In genomic region chr14:66070542-66071319, GRCh38 we compare ENCODE assay signal across 8 cellular contexts.
DNase-seq lines count a peak whose midpoint lies in the region; ATAC-seq and TF ChIP-seq lines count a peak whose summit lies in the region.

No MANE protein-coding gene starts in this region.

- no peaks in the 10 kb centered on the region for H3K9me3 Mint-ChIP-seq in naive thymus-derived CD4-positive, alpha-beta T cell

- no peaks in the 10 kb centered on the region for H3K36me3 Mint-ChIP-seq in naive thymus-derived CD4-positive, alpha-beta T cell

- CTCF ChIA-PET in naive thymus-derived CD4-positive, alpha-beta T cell (lab: Charles Lee) = interaction anchor here (0.6 to 7.8 kb wide), 17 partner anchors 10 to 908 kb away, joined by 3 to 81 read pairs (median 4); no protein-coding TSS in a partner anchor

- H3K27ac Mint-ChIP-seq in naive thymus-derived CD4-positive, alpha-beta T cell = peak overlapping the region in 1 of 9 donors; percentile 28

- POLR2A ChIA-PET in naive thymus-derived CD4-positive, alpha-beta T cell (lab: Charles Lee) = no interaction called here

- intact Hi-C loops in naive thymus-derived CD4-positive, alpha-beta T cell (cut with micrococcal nuclease) = loop anchor here (1.0 to 2.0 kb wide), 10 partner anchors 111 to 1084 kb away; partner anchors contain the start of gene FNTB (in 1 of the 2)

- no peak overlapping the region for H3K4me3 ChIP-seq in GM12875 (ENCODE audit: low read depth, low read length)
- H3K4me3 ChIP-seq in naive thymus-derived CD4-positive, alpha-beta T cell (ENCODE audit: low read length) = no peak overlapping the region

- peak; percentile 84 for TF ChIP-seq CTCF in GM12875 (IDR thresholded peaks at IDR 0.05; ENCODE audit: borderline replicate concordance, insufficient read depth, low read depth, low read length)

- DNase-seq in 8988T (peak; percentile 46), NCI-H1105 treated with DMSO at 0.1 percent for 48 hours (lab: John Stamatoyannopoulos, UW) (peak; percentile 35)
- DNase-seq in activated CD4-positive, alpha-beta T cell treated with anti-CD3 and anti-CD28 coated beads, Interleukin-2, amount 50 U/mL, for 24 hours (ENCODE audit: low read depth in 1 of 2, low spot score in 1 of 2) = peak; percentile 54 to 59
- peak; percentile 67 for DNase-seq in effector CD8-positive, alpha-beta T cell (lab: John Stamatoyannopoulos, UW)
- peak; percentile 41 to 76 (median 62) for DNase-seq in naive thymus-derived CD4-positive, alpha-beta T cell
- DNase-seq in stimulated activated naive CD8-positive, alpha-beta T cell treated with anti-CD3 and anti-CD28 coated beads, Interleukin-15, Interleukin-2, amounts not matched to agents 100 U/mL and 50 U/mL, for 24 hours = peak; percentile 81

- no peaks in the 10 kb centered on the region for H3K36me3 ChIP-seq in naive thymus-derived CD4-positive, alpha-beta T cell (ENCODE audit: control insufficient read depth in 2 of 3, insufficient read depth in 3 of 3, low read length in 3 of 3)

- peak; percentile 91 for ATAC-seq in naive thymus-derived CD4-positive, alpha-beta T cell
- peak; percentile 77 for ATAC-seq in stimulated activated naive CD8-positive, alpha-beta T cell treated with anti-CD3 and anti-CD28 coated beads, Interleukin-15, Interleukin-2, amounts not matched to agents 100 U/mL and 50 U/mL, for 24 hours
- ATAC-seq in GM18520 (IDR thresholded peaks at IDR 0.05; ENCODE audit: unreplicated experiment) = no peak

- H3K9me3 ChIP-seq in naive thymus-derived CD4-positive, alpha-beta T cell (ENCODE audit: control insufficient read depth in 2 of 3, low read length in 3 of 3) = no peaks in the 10 kb centered on the region

- H3K4me1 ChIP-seq in naive thymus-derived CD4-positive, alpha-beta T cell (ENCODE audit: control insufficient read depth in 2 of 2, insufficient read depth in 2 of 2, low read length in 2 of 2) = no peaks in the 10 kb centered on the region

- H3K4me1 Mint-ChIP-seq in naive thymus-derived CD4-positive, alpha-beta T cell = peaks cover 4 to 12% (median 8%) of the 10 kb centered on the region in 7 donors

- H3K27ac ChIP-seq in naive thymus-derived CD4-positive, alpha-beta T cell (ENCODE audit: low read depth, low read length) = no peak overlapping the region

- no peaks in the 10 kb centered on the region for H3K27me3 ChIP-seq in naive thymus-derived CD4-positive, alpha-beta T cell (ENCODE audit: control insufficient read depth in 2 of 2, insufficient read depth in 2 of 2, low read length in 2 of 2)

- no peak overlapping the region for H3K4me3 Mint-ChIP-seq in naive thymus-derived CD4-positive, alpha-beta T cell

- peaks cover 0 to 20% (median 6%) of the 10 kb centered on the region in 5 donors for H3K27me3 Mint-ChIP-seq in naive thymus-derived CD4-positive, alpha-beta T cell
